ENCODE assay signal across 21 cellular contexts in genomic region chr15:100802421-100803157, GRCh38.
"Had no signal": no experiment of that assay in that cellular context is flagged by ENCODE, and none has a peak within 500 bp of the region (broad histone marks: within the 10 kb centered on the region; RNA-seq: fewer than 3 reads in every experiment).

No MANE protein-coding gene starts in this region.

- H3K36me3 ChIP-seq: adrenal gland, lower lobe of right lung, neutrophil, suprapubic skin had no signal

- H3K4me1 ChIP-seq: adrenal gland, foreskin keratinocyte, lower lobe of right lung, suprapubic skin had no signal

- H3K9me3 Mint-ChIP-seq: activated B cell treated with CpG ODN at 0.5 μM for 24 hours; stimulated activated naive CD8-positive, alpha-beta T cell treated with anti-CD3 and anti-CD28 coated beads, Interleukin-15, amount 100 ng/mL, for 72 hours had no signal

- H3K4me2 ChIP-seq: smooth muscle cell had no signal

- H3K27ac ChIP-seq: adrenal gland, foreskin keratinocyte, lower lobe of right lung, neutrophil, suprapubic skin had no signal

- H3K4me1 Mint-ChIP-seq: activated B cell treated with CpG ODN at 0.5 μM for 24 hours; stimulated activated naive CD8-positive, alpha-beta T cell treated with anti-CD3 and anti-CD28 coated beads, Interleukin-15, amount 100 ng/mL, for 72 hours; T-cell had no signal

- H3K4me3 ChIP-seq: adrenal gland, lower lobe of right lung, smooth muscle cell, suprapubic skin had no signal

- ATAC-seq: activated naive CD4-positive, alpha-beta T cell treated with anti-CD3 and anti-CD28 coated beads, Interleukin-2, amount 50 U/mL, for 72 hours; activated T-cell treated with anti-CD3 and anti-CD28 coated beads, Interleukin-2, amount 50 U/mL, for 72 hours; sciatic nerve; stimulated activated naive CD8-positive, alpha-beta T cell treated with anti-CD3 and anti-CD28 coated beads, Interleukin-15, amount 100 ng/mL, for 72 hours; T-cell had no signal

- DNase-seq: activated B cell treated with CpG ODN at 0.5 μM for 24 hours; activated CD4-positive, alpha-beta memory T cell treated with anti-CD3 and anti-CD28 coated beads for 36 hours; activated CD4-positive, alpha-beta T cell treated with anti-CD3 and anti-CD28 coated beads for 4 hours; activated effector memory CD4-positive, alpha-beta T cell treated with anti-CD3 and anti-CD28 coated beads, Interleukin-2, amount 50 U/mL, for 16 hours; activated T-cell treated with anti-CD3 and anti-CD28 coated beads, Interleukin-2, amount 50 U/mL, for 72 hours; adrenal gland; cerebellar nuclear complex; effector memory CD4-positive, alpha-beta T cell; foreskin keratinocyte; glutamatergic neuron; hypothalamus; lower lobe of right lung; stimulated activated CD4-positive, alpha-beta T cell treated with anti-CD3 and anti-CD28 coated beads, Interleukin-4, amount 100 ng/mL, for 1 hour; stimulated activated naive CD8-positive, alpha-beta T cell treated with anti-CD3 and anti-CD28 coated beads, Interleukin-15, amount 100 ng/mL, for 72 hours; T-cell had no signal

- H3K27me3 ChIP-seq: adrenal gland, foreskin keratinocyte, suprapubic skin had no signal

- H3K4me3 Mint-ChIP-seq: activated B cell treated with CpG ODN at 0.5 μM for 24 hours; activated CD4-positive, alpha-beta memory T cell treated with anti-CD3 and anti-CD28 coated beads for 36 hours; activated T-cell treated with anti-CD3 and anti-CD28 coated beads, Interleukin-2, amount 50 U/mL, for 72 hours; dendritic cell treated with granulocyte-macrophage colony-stimulating factor and Interleukin-4, amounts not matched to agents 40 ng/mL and 50 ng/mL, for 4 days; stimulated activated naive CD8-positive, alpha-beta T cell treated with anti-CD3 and anti-CD28 coated beads, Interleukin-15, amount 100 ng/mL, for 72 hours; T-cell had no signal

- H3K27ac Mint-ChIP-seq: activated B cell treated with CpG ODN at 0.5 μM for 24 hours; activated CD4-positive, alpha-beta memory T cell treated with anti-CD3 and anti-CD28 coated beads for 36 hours; activated naive CD4-positive, alpha-beta T cell treated with anti-CD3 and anti-CD28 coated beads, Interleukin-2, amount 50 U/mL, for 72 hours; activated T-cell treated with anti-CD3 and anti-CD28 coated beads, Interleukin-2, amount 50 U/mL, for 72 hours; dendritic cell treated with granulocyte-macrophage colony-stimulating factor and Interleukin-4, amounts not matched to agents 40 ng/mL and 50 ng/mL, for 4 days; stimulated activated naive CD8-positive, alpha-beta T cell treated with anti-CD3 and anti-CD28 coated beads, Interleukin-15, amount 100 ng/mL, for 72 hours; T-cell had no signal

- H3K9me3 ChIP-seq: lower lobe of right lung, suprapubic skin had no signal

- H3K36me3 Mint-ChIP-seq: activated CD4-positive, alpha-beta memory T cell treated with anti-CD3 and anti-CD28 coated beads for 36 hours; activated naive CD4-positive, alpha-beta T cell treated with anti-CD3 and anti-CD28 coated beads, Interleukin-2, amount 50 U/mL, for 72 hours; T-cell had no signal
